In the genomic region with DNA sequence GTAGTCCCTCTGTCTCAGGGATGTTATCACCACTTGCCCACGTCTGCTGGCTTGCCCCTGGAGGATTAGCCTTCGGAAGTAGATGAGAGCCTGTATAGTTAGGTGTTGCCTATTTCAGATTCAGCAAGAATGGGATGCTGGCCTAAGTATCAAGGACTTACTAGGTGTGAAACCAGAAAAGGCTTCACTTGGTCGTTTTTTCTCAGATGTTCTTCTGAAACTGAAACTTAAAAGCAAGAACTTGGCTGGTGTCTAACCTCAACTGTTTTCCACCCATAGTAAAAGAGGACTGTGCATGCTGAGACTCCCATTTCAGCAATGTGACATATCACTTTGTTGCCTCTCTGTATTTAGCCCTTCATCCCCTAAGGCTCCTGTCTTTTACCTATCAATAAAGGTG, we compare ENCODE assay signal across 11 cellular contexts.
DNase-seq lines count a peak whose midpoint lies in the region; ATAC-seq and TF ChIP-seq lines count a peak whose summit lies in the region.
"Had no signal": no experiment of that assay in that cellular context is flagged by ENCODE, and none has a peak within 500 bp of the region (broad histone marks: within the 10 kb centered on the region; RNA-seq: fewer than 3 reads in every experiment).

No MANE protein-coding gene starts in this region.

- H3K36me3 Mint-ChIP-seq in stimulated activated memory B cell treated with anti-CD40 and anti-IgM and Interleukin-4, amounts not matched to agents 10 μg/mL and 1 μg/mL and 100 μg/mL, for 72 hours: no peaks in the 10 kb centered on the region
- H3K36me3 Mint-ChIP-seq: activated naive CD4-positive, alpha-beta T cell treated with anti-CD3 and anti-CD28 coated beads, Interleukin-2, amount 50 U/mL, for 72 hours had no signal

- H3K9me3 Mint-ChIP-seq in stimulated activated memory B cell treated with anti-CD40 and anti-IgM and Interleukin-4, amounts not matched to agents 10 μg/mL and 1 μg/mL and 100 μg/mL, for 72 hours: no peaks in the 10 kb centered on the region
- H3K9me3 Mint-ChIP-seq: activated naive CD4-positive, alpha-beta T cell treated with anti-CD3 and anti-CD28 coated beads, Interleukin-2, amount 50 U/mL, for 72 hours had no signal

- H3K4me3 Mint-ChIP-seq in stimulated activated memory B cell treated with anti-CD40 and anti-IgM and Interleukin-4, amounts not matched to agents 10 μg/mL and 1 μg/mL and 100 μg/mL, for 72 hours: no peak overlapping the region

- ATAC-seq in GM19025 (IDR thresholded peaks at IDR 0.05; ENCODE audit: low read depth, unreplicated experiment) (peak; percentile 99), GM21786 (IDR thresholded peaks at IDR 0.05; ENCODE audit: unreplicated experiment) (peak; percentile 99), HG03342 (IDR thresholded peaks at IDR 0.05; ENCODE audit: unreplicated experiment) (peak; percentile 100)
- ATAC-seq in stimulated activated memory B cell treated with anti-CD40 and anti-IgM and Interleukin-4, amounts not matched to agents 10 μg/mL and 1 μg/mL and 100 μg/mL, for 72 hours: peak; percentile 63
- ATAC-seq: activated naive CD4-positive, alpha-beta T cell treated with anti-CD3 and anti-CD28 coated beads, Interleukin-2, amount 50 U/mL, for 72 hours had no signal

- no peak for TF ChIP-seq POLR2A in erythroblast (IDR thresholded peaks at IDR 0.05; ENCODE audit: low read length)

- no peaks in the 10 kb centered on the region for H3K4me1 Mint-ChIP-seq in stimulated activated memory B cell treated with anti-CD40 and anti-IgM and Interleukin-4, amounts not matched to agents 10 μg/mL and 1 μg/mL and 100 μg/mL, for 72 hours

- H3K27ac Mint-ChIP-seq in stimulated activated memory B cell treated with anti-CD40 and anti-IgM and Interleukin-4, amounts not matched to agents 10 μg/mL and 1 μg/mL and 100 μg/mL, for 72 hours: no peak overlapping the region
- H3K27ac Mint-ChIP-seq: activated naive CD4-positive, alpha-beta T cell treated with anti-CD3 and anti-CD28 coated beads, Interleukin-2, amount 50 U/mL, for 72 hours had no signal

- H3K27me3 Mint-ChIP-seq in stimulated activated memory B cell treated with anti-CD40 and anti-IgM and Interleukin-4, amounts not matched to agents 10 μg/mL and 1 μg/mL and 100 μg/mL, for 72 hours: no peaks in the 10 kb centered on the region

- DNase-seq in activated T-cell treated with anti-CD3 and anti-CD28 coated beads for 4 hours (no peak), COR-L47 (lab: John Stamatoyannopoulos, UW) (no peak), erythroblast (lab: John Stamatoyannopoulos, UW) (no peak)
- DNase-seq: NCI-H2029 treated with DMSO at 0.1 percent for 48 hours, SHP77, substantia nigra had no signal
